In the genomic region with DNA sequence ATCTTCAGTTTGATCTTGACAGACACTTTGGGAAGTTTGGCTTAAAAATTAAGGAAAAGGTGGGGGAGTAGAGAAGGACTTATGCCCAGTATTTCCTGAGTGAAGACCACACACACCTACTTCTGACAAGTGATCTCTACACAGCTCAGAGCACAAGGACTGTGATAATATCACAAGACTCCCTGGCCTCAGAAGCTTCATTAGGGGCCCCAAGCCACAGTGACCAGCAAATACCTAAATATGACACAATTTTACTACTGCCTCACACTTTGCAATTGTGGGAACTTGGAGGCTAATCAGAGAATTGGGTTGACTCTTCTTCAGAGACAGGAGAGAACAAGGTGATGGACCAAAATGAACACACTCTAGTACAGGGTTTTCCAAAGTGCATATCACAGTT, we compare ENCODE assay signal across 18 cellular contexts. TPM values are rescaled to one million over a fixed set of nuclear protein-coding genes. Genes with fewer than 3 reads are reported as not detected.
"Had no signal": no experiment of that assay in that cellular context is flagged by ENCODE, and none has a peak within 500 bp of the region (broad histone marks: within the 10 kb centered on the region; RNA-seq: fewer than 3 reads in every experiment).

No MANE protein-coding gene starts in this region.

- H3K36me3 ChIP-seq: brain microvascular endothelial cell, spleen, thoracic aorta, upper lobe of left lung had no signal

- H3K27me3 ChIP-seq: brain microvascular endothelial cell had no signal

- DNase-seq: activated CD8-positive, alpha-beta memory T cell treated with anti-CD3 and anti-CD28 coated beads for 24 hours; activated CD8-positive, alpha-beta memory T cell treated with anti-CD3 and anti-CD28 coated beads, Interleukin-2, amount 50 U/mL, for 48 hours; activated effector memory CD4-positive, alpha-beta T cell treated with Interleukin-2 at 50 U/mL for 16 hours; activated naive CD4-positive, alpha-beta T cell treated with anti-CD3 and anti-CD28 coated beads, Interleukin-2, amount 10 ng/mL, durations not matched to agents 7 days and 5 days; activated naive CD8-positive, alpha-beta T cell treated with anti-CD3 and anti-CD28 coated beads, Interleukin-2, amount 50 U/mL, for 24 hours; activated T-cell treated with anti-CD3 and anti-CD28 coated beads, Interleukin-2, amount 50 U/mL, for 48 hours; anterior cingulate cortex; brain microvascular endothelial cell; occipital lobe; posterior cingulate gyrus; spleen; stimulated activated naive B cell treated with anti-CD40 and anti-IgM and Interleukin-4, amounts not matched to agents 10 μg/mL and 1 μg/mL and 100 μg/mL, for 72 hours; upper lobe of left lung had no signal

- ATAC-seq: activated CD4-positive, CD25-positive, alpha-beta regulatory T cell treated with anti-CD3 and anti-CD28 coated beads, Interleukin-2, amount 50 U/mL, for 24 hours; activated naive CD8-positive, alpha-beta T cell treated with anti-CD3 and anti-CD28 coated beads, Interleukin-2, amount 50 U/mL, for 24 hours; stimulated activated naive B cell treated with anti-CD40 and anti-IgM and Interleukin-4, amounts not matched to agents 10 μg/mL and 1 μg/mL and 100 μg/mL, for 72 hours had no signal

- H3K4me3 ChIP-seq: coronary artery, spleen, thoracic aorta, upper lobe of left lung had no signal

- H3K27ac ChIP-seq: brain microvascular endothelial cell, coronary artery, spleen, thoracic aorta, upper lobe of left lung had no signal

- H3K9me3 ChIP-seq: spleen, thoracic aorta, upper lobe of left lung had no signal

RNA-seq across cellular contexts. Expression of a gene that starts 2.6 kb away (rescaled TPM):
- total RNA-seq: occipital lobe, thoracic aorta had no signal
- polyA plus RNA-seq: neural cell had no signal

RNA-seq across cellular contexts. Expression of a gene that starts 35.7 kb away (rescaled TPM):
- total RNA-seq: renal cortical epithelial cell had no signal
- polyA plus RNA-seq: neural cell had no signal
